ENCODE assay signal across 8 cellular contexts in genomic region chr3:48188266-48189201, GRCh38. TPM values are rescaled to one million over a fixed set of nuclear protein-coding genes. Genes with fewer than 3 reads are reported as not detected.
DNase-seq lines count a peak whose midpoint lies in the region; ATAC-seq and TF ChIP-seq lines count a peak whose summit lies in the region.

CDC25A (minus strand) TSS chr3:48188417; CDS start chr3:48187947, 470 bp downstream.

- no peak for TF ChIP-seq CTCF in AG10803 (conservative IDR thresholded peaks at IDR 0.05; ENCODE audit: low read length)

- peak within 1 kb of the TSS; percentile 89 for H3K4me3 ChIP-seq in AG10803 (ENCODE audit: low read length)

- ATAC-seq in GM19043 (IDR thresholded peaks at IDR 0.05; ENCODE audit: low read depth, unreplicated experiment) (peak; percentile 95), HG03378 (IDR thresholded peaks at IDR 0.05; ENCODE audit: unreplicated experiment) (peak; percentile 93)

- DNase-seq in AG10803 (ENCODE audit: low read depth): peak; percentile 98
- DNase-seq in NCI-H460 (ENCODE audit: extremely low read depth, low read depth): peak; percentile 98
- DNase-seq in activated CD4-positive, CD25-positive, alpha-beta regulatory T cell treated with anti-CD3 and anti-CD28 coated beads, Interleukin-2, amount 50 U/mL, for 72 hours: peak; percentile 86
- peak; percentile 99 for DNase-seq in cerebellum (ENCODE audit: low spot score)
- peak; percentile 99 for DNase-seq in islet precursor cell
- DNase-seq in stimulated activated CD4-positive, alpha-beta T cell treated with anti-CD3 and anti-CD28 coated beads, Interleukin-12 subunit alpha, Interleukin-12 subunit beta, amount 100 ng/mL, for 48 hours (ENCODE audit: low read depth in 2 of 3, low spot score in 1 of 3): peak; percentile 89 to 96 (median 91)

RNA-seq across cellular contexts. Expression of gene CDC25A, which starts in this region (rescaled TPM):
- total RNA-seq in NCI-H460 (2014; rRNA removed; shearing (Covaris generic)): 10.3 and 12.6 TPM in 2 replicates
- 25.8 and 35.3 TPM in 2 replicates for polyA plus RNA-seq in NCI-H460 (2014; cell fraction: nucleus; rRNA removed)
- 8.7 TPM for total RNA-seq in cerebellum

Comparison
In these comparisons a context has a peak if more than half of its experiments do, and no peak if none do; other contexts are left out.
1. Peak in every context shown above with its lines: DNase-seq, ATAC-seq and H3K4me3 ChIP-seq.